In the genomic region with DNA sequence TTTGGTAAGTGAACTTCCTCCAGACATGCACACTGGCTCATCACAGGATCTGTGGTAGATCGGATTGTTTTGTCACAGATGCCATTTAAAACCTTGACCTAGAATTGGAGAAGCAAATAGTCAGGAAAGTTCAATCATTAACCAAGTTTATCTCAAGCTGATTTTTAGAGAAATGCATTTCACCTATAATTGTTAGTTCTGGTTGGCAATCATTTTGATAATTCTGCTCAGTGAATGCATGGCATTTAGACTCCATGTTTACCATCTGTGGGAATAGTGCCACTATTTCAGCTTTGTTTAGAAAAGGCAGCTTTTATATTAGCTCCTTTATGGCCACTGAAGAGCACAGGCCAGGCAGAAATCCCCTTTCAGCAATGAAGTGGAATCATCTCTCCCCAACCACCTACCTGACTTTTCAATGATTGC, we compare ENCODE assay signal across 30 cellular contexts.
DNase-seq lines count a peak whose midpoint lies in the region; ATAC-seq and TF ChIP-seq lines count a peak whose summit lies in the region.
"Had no signal": no experiment of that assay in that cellular context is flagged by ENCODE, and none has a peak within 500 bp of the region (broad histone marks: within the 10 kb centered on the region; RNA-seq: fewer than 3 reads in every experiment).

No MANE protein-coding gene starts in this region.

- no peak overlapping the region for H3K4me3 Mint-ChIP-seq in natural killer cell treated with Interleukin-12 subunit alpha and Interleukin-12 subunit beta and Interleukin-15 and Interleukin-18, amount 100 ng/mL, for 72 hours
- H3K4me3 Mint-ChIP-seq: activated CD8-positive, alpha-beta T cell treated with anti-CD3 and anti-CD28 coated beads, Interleukin-2, amount 10 ng/mL, durations not matched to agents 7 days and 5 days; brain; immature natural killer cell; stimulated activated memory B cell treated with anti-CD40 and anti-IgM and Interleukin-4, amounts not matched to agents 10 μg/mL and 1 μg/mL and 100 μg/mL, for 72 hours had no signal

- no peak for DNase-seq in ascending aorta (ENCODE audit: low spot score in 2 of 2)
- no peak for DNase-seq in left colon
- DNase-seq in stomach = no peak
- DNase-seq in natural killer cell treated with Interleukin-12 subunit alpha and Interleukin-12 subunit beta and Interleukin-15 and Interleukin-18, amount 100 ng/mL, for 72 hours (ENCODE audit: low spot score) = no peak
- DNase-seq in glomerular visceral epithelial cell (ENCODE audit: extremely low spot score) = no peak
- DNase-seq in stimulated activated CD4-positive, alpha-beta T cell treated with anti-CD3 and anti-CD28 coated beads, Interleukin-2, amount 100 ng/mL, for 48 hours = no peak
- DNase-seq: activated CD8-positive, alpha-beta T cell treated with anti-CD3 and anti-CD28 coated beads, Interleukin-2, amount 10 ng/mL, durations not matched to agents 7 days and 5 days; activated gamma-delta T cell; Calu3; effector memory CD4-positive, alpha-beta T cell; foreskin melanocyte; HCEC 1CT; hippocampal formation; immature natural killer cell; KBM-7; MG63; NCI-H1417 treated with DMSO at 0.1 percent for 48 hours; NCI-H510A; SIG-M5; spleen; stimulated activated CD4-positive, alpha-beta T cell treated with anti-CD3 and anti-CD28 coated beads, Interleukin-4, amount 100 ng/mL, for 1 hour; thyroid gland had no signal

- ATAC-seq in HG02678 (IDR thresholded peaks at IDR 0.05; ENCODE audit: unreplicated experiment) (peak; percentile 49), left colon (peak; percentile 23), HG03159 (IDR thresholded peaks at IDR 0.05; ENCODE audit: unreplicated experiment) (no peak)
- no peak for ATAC-seq in natural killer cell treated with Interleukin-12 subunit alpha and Interleukin-12 subunit beta and Interleukin-15 and Interleukin-18, amount 100 ng/mL, for 72 hours
- ATAC-seq: activated CD8-positive, alpha-beta T cell treated with anti-CD3 and anti-CD28 coated beads, Interleukin-2, amount 10 ng/mL, durations not matched to agents 7 days and 5 days; GM12878; stimulated activated memory B cell treated with anti-CD40 and anti-IgM and Interleukin-4, amounts not matched to agents 10 μg/mL and 1 μg/mL and 100 μg/mL, for 72 hours had no signal

- 18 to 46% (median 39%) methylated on average over 1 of the region's 1 CpG for WGBS in stomach, 5 donors

- no peak for TF ChIP-seq POLR2A in stomach (IDR thresholded peaks at IDR 0.05)

- H3K36me3 Mint-ChIP-seq in natural killer cell treated with Interleukin-12 subunit alpha and Interleukin-12 subunit beta and Interleukin-15 and Interleukin-18, amount 100 ng/mL, for 72 hours = no peaks in the 10 kb centered on the region
- H3K36me3 Mint-ChIP-seq: immature natural killer cell had no signal

- no peak for TF ChIP-seq EP300 in stomach (IDR thresholded peaks at IDR 0.05)

- peaks cover 0 to 20% of the 10 kb centered on the region in 2 donors for H3K36me3 ChIP-seq in ascending aorta
- H3K36me3 ChIP-seq in stomach = peaks cover 0 to 29% (median 18%) of the 10 kb centered on the region in 4 donors
- H3K36me3 ChIP-seq: neutrophil, thyroid gland had no signal

- H3K27me3 ChIP-seq in ascending aorta (no peaks in the 10 kb centered on the region), stomach (no peaks in the 10 kb centered on the region)
- H3K27me3 ChIP-seq: esophagus muscularis mucosa, MG63, neutrophil, spleen, thyroid gland had no signal

- no peak overlapping the region for H3K4me3 ChIP-seq in ascending aorta
- H3K4me3 ChIP-seq in stomach = no peak overlapping the region
- H3K4me3 ChIP-seq: esophagus muscularis mucosa, GM12878, MG63, spleen, thyroid gland had no signal

- no peak for TF ChIP-seq CTCF in ascending aorta (IDR thresholded peaks at IDR 0.05)
- no peak for TF ChIP-seq CTCF in stomach (IDR thresholded peaks at IDR 0.05)

- H3K4me1 ChIP-seq in ascending aorta = peaks cover 0 to 40% of the 10 kb centered on the region in 2 donors
- H3K4me1 ChIP-seq in stomach = peaks cover 5 to 44% (median 33%) of the 10 kb centered on the region in 4 donors
- H3K4me1 ChIP-seq: thyroid gland had no signal

- no peaks in the 10 kb centered on the region for H3K9me3 ChIP-seq in ascending aorta
- no peaks in the 10 kb centered on the region for H3K9me3 ChIP-seq in stomach
- H3K9me3 ChIP-seq: esophagus muscularis mucosa, MG63, neutrophil, thyroid gland had no signal

- peaks cover 0 to 6% of the 10 kb centered on the region in 2 donors for H3K27me3 Mint-ChIP-seq in natural killer cell treated with Interleukin-12 subunit alpha and Interleukin-12 subunit beta and Interleukin-15 and Interleukin-18, amount 100 ng/mL, for 72 hours
- H3K27me3 Mint-ChIP-seq: stimulated activated memory B cell treated with anti-CD40 and anti-IgM and Interleukin-4, amounts not matched to agents 10 μg/mL and 1 μg/mL and 100 μg/mL, for 72 hours had no signal

- H3K27ac ChIP-seq in ascending aorta = peak overlapping the region; percentile 58 to 62
- H3K27ac ChIP-seq in stomach = peak overlapping the region in 4 of 5 donors; percentile 16 to 39 (median 32)
- H3K27ac ChIP-seq: C4-2B, esophagus muscularis mucosa, neutrophil, thyroid gland had no signal

- no peaks in the 10 kb centered on the region for H3K4me1 Mint-ChIP-seq in natural killer cell treated with Interleukin-12 subunit alpha and Interleukin-12 subunit beta and Interleukin-15 and Interleukin-18, amount 100 ng/mL, for 72 hours (ENCODE audit: low read depth in 2 of 2)
- H3K4me1 Mint-ChIP-seq: immature natural killer cell; stimulated activated memory B cell treated with anti-CD40 and anti-IgM and Interleukin-4, amounts not matched to agents 10 μg/mL and 1 μg/mL and 100 μg/mL, for 72 hours had no signal

- H3K27ac Mint-ChIP-seq in natural killer cell treated with Interleukin-12 subunit alpha and Interleukin-12 subunit beta and Interleukin-15 and Interleukin-18, amount 100 ng/mL, for 72 hours = no peak overlapping the region
- H3K27ac Mint-ChIP-seq: activated CD8-positive, alpha-beta T cell treated with anti-CD3 and anti-CD28 coated beads, Interleukin-2, amount 10 ng/mL, durations not matched to agents 7 days and 5 days; immature natural killer cell; stimulated activated memory B cell treated with anti-CD40 and anti-IgM and Interleukin-4, amounts not matched to agents 10 μg/mL and 1 μg/mL and 100 μg/mL, for 72 hours had no signal

- no peaks in the 10 kb centered on the region for H3K9me3 Mint-ChIP-seq in natural killer cell treated with Interleukin-12 subunit alpha and Interleukin-12 subunit beta and Interleukin-15 and Interleukin-18, amount 100 ng/mL, for 72 hours

- intact Hi-C loops in ascending aorta (cut with DNase I) (no loop called here), left colon (cut with DNase I, micrococcal nuclease) (no loop called here), stomach (cut with DNase I; ENCODE audit: low total_unique reads) (no loop called here)

Comparison
In these comparisons a context has a peak if more than half of its experiments do, and no peak if none do; other contexts are left out.
1. ATAC-seq: peak in HG02678 (single experiment) and left colon (single experiment); none in HG03159 (single experiment) and natural killer cell treated with Interleukin-12 subunit alpha and Interleukin-12 subunit beta and Interleukin-15 and Interleukin-18, amount 100 ng/mL, for 72 hours (0 of 2).